23 cellular contexts compared by ENCODE assay signal in the genomic region with DNA sequence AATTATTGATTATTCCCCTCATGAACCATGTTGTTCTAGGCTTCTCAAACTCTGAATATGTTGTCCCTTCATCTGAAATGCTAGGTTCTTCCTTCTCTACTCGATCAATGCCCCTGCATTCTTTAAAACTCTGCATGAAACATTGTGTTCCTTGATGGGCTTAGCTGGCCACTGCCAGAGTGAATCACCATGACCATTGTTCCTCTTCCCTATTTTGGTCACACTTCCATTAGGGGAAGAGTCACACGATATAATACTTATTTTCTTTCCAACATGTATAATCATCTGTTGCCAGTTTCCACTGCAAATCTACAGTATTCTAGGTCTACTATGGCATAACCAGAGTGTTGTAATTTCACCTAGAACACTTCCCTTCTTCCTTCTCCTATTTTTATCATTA.
"Had no signal": no experiment of that assay in that cellular context is flagged by ENCODE, and none has a peak within 500 bp of the region (broad histone marks: within the 10 kb centered on the region; RNA-seq: fewer than 3 reads in every experiment).

No MANE protein-coding gene starts in this region.

- H3K4me1 ChIP-seq: right atrium auricular region, tibial nerve had no signal

- ATAC-seq: activated CD4-positive, alpha-beta T cell treated with anti-CD3 and anti-CD28 coated beads for 36 hours; left colon; mucosa of descending colon; naive thymus-derived CD4-positive, alpha-beta T cell; stimulated activated effector memory CD8-positive, alpha-beta T cell treated with anti-CD3 and anti-CD28 coated beads, Interleukin-12 subunit alpha, Interleukin-12 subunit beta, amount 100 ng/mL, for 72 hours; stimulated activated naive CD8-positive, alpha-beta T cell treated with anti-CD3 and anti-CD28 coated beads, Interleukin-15, amount 100 ng/mL, for 72 hours had no signal

- H3K27me3 Mint-ChIP-seq: activated B cell treated with CpG ODN at 0.5 μM for 24 hours; activated CD4-positive, alpha-beta T cell treated with anti-CD3 and anti-CD28 coated beads for 36 hours; activated naive CD8-positive, alpha-beta T cell treated with anti-CD3 and anti-CD28 coated beads for 36 hours; progenitor cell of endocrine pancreas; stimulated activated naive CD8-positive, alpha-beta T cell treated with anti-CD3 and anti-CD28 coated beads, Interleukin-15, amount 100 ng/mL, for 72 hours had no signal

- H3K36me3 ChIP-seq: right atrium auricular region, tibial nerve had no signal

- H3K27me3 ChIP-seq: right atrium auricular region, tibial nerve had no signal

- DNase-seq: activated B cell treated with CpG ODN at 0.5 μM for 24 hours; activated CD4-positive, alpha-beta T cell treated with anti-CD3 and anti-CD28 coated beads for 36 hours; activated CD4-positive, alpha-beta T cell treated with anti-CD3 and anti-CD28 coated beads, Interleukin-2, amount 50 U/mL, for 4 hours; activated CD8-positive, alpha-beta memory T cell treated with anti-CD3 and anti-CD28 coated beads, Interleukin-2, amount 50 U/mL, for 48 hours; activated naive CD4-positive, alpha-beta T cell treated with Interleukin-2 at 50 U/mL for 16 hours; activated naive CD8-positive, alpha-beta T cell treated with anti-CD3 and anti-CD28 coated beads for 36 hours; activated T-cell treated with anti-CD3 and anti-CD28 coated beads, Interleukin-2, amount 50 U/mL, for 48 hours; amniotic stem cell; cerebellar nuclear complex; effector CD4-positive, alpha-beta T cell; left colon; mesendoderm; mucosa of descending colon; naive thymus-derived CD4-positive, alpha-beta T cell; stimulated activated CD4-positive, alpha-beta T cell treated with anti-CD3 and anti-CD28 coated beads, Interleukin-1b, Interleukin-23, amount 100 ng/mL, for 48 hours; stimulated activated naive CD8-positive, alpha-beta T cell treated with anti-CD3 and anti-CD28 coated beads, Interleukin-15, amount 100 ng/mL, for 72 hours; T-helper 1 cell had no signal

- H3K4me3 ChIP-seq: mucosa of descending colon, right atrium auricular region, skin epidermis, tibial nerve had no signal

- H3K9me3 Mint-ChIP-seq: activated B cell treated with CpG ODN at 0.5 μM for 24 hours; activated naive CD8-positive, alpha-beta T cell treated with anti-CD3 and anti-CD28 coated beads for 36 hours; stimulated activated effector memory CD8-positive, alpha-beta T cell treated with anti-CD3 and anti-CD28 coated beads, Interleukin-12 subunit alpha, Interleukin-12 subunit beta, amount 100 ng/mL, for 72 hours; stimulated activated naive CD8-positive, alpha-beta T cell treated with anti-CD3 and anti-CD28 coated beads, Interleukin-15, amount 100 ng/mL, for 72 hours had no signal

- H3K36me3 Mint-ChIP-seq: activated naive CD8-positive, alpha-beta T cell treated with anti-CD3 and anti-CD28 coated beads for 36 hours; naive thymus-derived CD4-positive, alpha-beta T cell; stimulated activated effector memory CD8-positive, alpha-beta T cell treated with anti-CD3 and anti-CD28 coated beads, Interleukin-12 subunit alpha, Interleukin-12 subunit beta, amount 100 ng/mL, for 72 hours had no signal

- H3K27ac Mint-ChIP-seq: activated B cell treated with CpG ODN at 0.5 μM for 24 hours; activated CD4-positive, alpha-beta T cell treated with anti-CD3 and anti-CD28 coated beads for 36 hours; activated naive CD8-positive, alpha-beta T cell treated with anti-CD3 and anti-CD28 coated beads for 36 hours; naive thymus-derived CD4-positive, alpha-beta T cell; progenitor cell of endocrine pancreas; stimulated activated effector memory CD8-positive, alpha-beta T cell treated with anti-CD3 and anti-CD28 coated beads, Interleukin-12 subunit alpha, Interleukin-12 subunit beta, amount 100 ng/mL, for 72 hours; stimulated activated naive CD8-positive, alpha-beta T cell treated with anti-CD3 and anti-CD28 coated beads, Interleukin-15, amount 100 ng/mL, for 72 hours had no signal

- H3K4me3 Mint-ChIP-seq: activated B cell treated with CpG ODN at 0.5 μM for 24 hours; activated CD4-positive, alpha-beta T cell treated with anti-CD3 and anti-CD28 coated beads for 36 hours; activated naive CD8-positive, alpha-beta T cell treated with anti-CD3 and anti-CD28 coated beads for 36 hours; naive thymus-derived CD4-positive, alpha-beta T cell; neural crest cell; stimulated activated effector memory CD8-positive, alpha-beta T cell treated with anti-CD3 and anti-CD28 coated beads, Interleukin-12 subunit alpha, Interleukin-12 subunit beta, amount 100 ng/mL, for 72 hours; stimulated activated naive CD8-positive, alpha-beta T cell treated with anti-CD3 and anti-CD28 coated beads, Interleukin-15, amount 100 ng/mL, for 72 hours had no signal

- H3K4me1 Mint-ChIP-seq: activated B cell treated with CpG ODN at 0.5 μM for 24 hours; activated CD4-positive, alpha-beta T cell treated with anti-CD3 and anti-CD28 coated beads for 36 hours; activated naive CD8-positive, alpha-beta T cell treated with anti-CD3 and anti-CD28 coated beads for 36 hours; naive thymus-derived CD4-positive, alpha-beta T cell; stimulated activated effector memory CD8-positive, alpha-beta T cell treated with anti-CD3 and anti-CD28 coated beads, Interleukin-12 subunit alpha, Interleukin-12 subunit beta, amount 100 ng/mL, for 72 hours; stimulated activated naive CD8-positive, alpha-beta T cell treated with anti-CD3 and anti-CD28 coated beads, Interleukin-15, amount 100 ng/mL, for 72 hours had no signal

- H3K27ac ChIP-seq: right atrium auricular region, skin epidermis, tibial nerve had no signal
